Comparison of ENCODE assay signal across 8 cellular contexts in the genomic region with DNA sequence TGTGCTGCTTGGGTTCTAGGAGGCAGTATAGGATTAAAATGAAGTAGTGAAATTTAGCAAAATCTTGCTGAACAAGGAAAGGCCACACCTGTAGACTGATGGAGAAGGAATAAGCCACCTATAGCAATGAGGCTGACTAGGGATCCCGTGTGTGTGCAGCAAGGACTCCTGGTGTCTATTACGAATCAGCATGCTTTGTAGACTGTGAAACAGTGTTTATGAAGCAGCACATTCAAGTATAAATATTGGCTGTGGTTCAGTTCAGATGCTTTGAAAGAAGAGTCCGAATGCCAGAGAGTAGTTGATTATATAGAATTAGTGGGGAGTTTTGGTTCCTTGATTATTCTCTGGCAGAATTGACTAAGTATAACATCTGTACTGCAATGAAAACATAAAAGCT. TPM values are rescaled to one million over a fixed set of nuclear protein-coding genes. Genes with fewer than 3 reads are reported as not detected.
A peak's percentile ranks its signal among the peaks of the same experiment; 100 is the strongest.
DNase-seq lines count a peak whose midpoint lies in the region; ATAC-seq and TF ChIP-seq lines count a peak whose summit lies in the region.

No MANE protein-coding gene starts in this region.

- peak overlapping the region; percentile 84 to 86; a peak in 4 of 5 replicates for H3K4me3 Mint-ChIP-seq in H9
- peak overlapping the region; percentile 91 for H3K4me3 Mint-ChIP-seq in activated T-helper 1 cell treated with anti-CD3 and anti-CD28 coated beads, Interleukin-12 subunit alpha, Interleukin-12 subunit beta, Interleukin-2, Interleukin-4 antibody, amounts not matched to agents 30 ng/mL and 10 ng/mL and 1 ng/mL, durations not matched to agents 14 hours and 24 hours and 36 hours

- H3K27ac ChIP-seq in H9 (ENCODE audit: insufficient read length, low read depth, low read length) (no peak overlapping the region), foreskin keratinocyte (peak overlapping the region; percentile 97)

- intact Hi-C loops in activated T-helper 1 cell treated with anti-CD3 and anti-CD28 coated beads, Interleukin-12 subunit alpha, Interleukin-12 subunit beta, Interleukin-2, Interleukin-4 antibody, amounts not matched to agents 30 ng/mL and 10 ng/mL and 1 ng/mL, durations not matched to agents 14 hours and 24 hours and 36 hours (cut with micrococcal nuclease): loop anchor here (1.0 to 5.0 kb wide), 3 partner anchors 42 to 233 kb away; a partner anchor contains a TSS

- H3K79me1 ChIP-seq in H9 (ENCODE audit: insufficient read depth, low read depth, low read length, poor library complexity, severe bottlenecking): no peaks in the 10 kb centered on the region

- H3K79me2 ChIP-seq in H9 (ENCODE audit: insufficient read depth, low read length): no peaks in the 10 kb centered on the region

- H2BK5ac ChIP-seq in H9 (ENCODE audit: insufficient read length, low read length): no peak overlapping the region

- DNase-seq in H9 (no peak), foreskin keratinocyte (no peak), skeletal muscle cell (ENCODE audit: low read depth) (no peak), G401 (ENCODE audit: low spot score) (no peak), KBM-7 (no peak), OCI-M1 (lab: John Stamatoyannopoulos, UW) (no peak)
- DNase-seq in activated T-helper 1 cell treated with anti-CD3 and anti-CD28 coated beads, Interleukin-12 subunit alpha, Interleukin-12 subunit beta, Interleukin-2, Interleukin-4 antibody, amounts not matched to agents 30 ng/mL and 10 ng/mL and 1 ng/mL, durations not matched to agents 14 hours and 24 hours and 36 hours (ENCODE audit: low spot score): no peak

- no peak overlapping the region for H2BK120ac ChIP-seq in H9 (ENCODE audit: low read depth, low read length, poor library complexity, severe bottlenecking)

- H3K36me3 Mint-ChIP-seq in H9 (ENCODE audit: insufficient read depth in 1 of 3, low read depth in 3 of 3): no peaks in the 10 kb centered on the region
- peaks cover 12% of the 10 kb centered on the region for H3K36me3 Mint-ChIP-seq in activated T-helper 1 cell treated with anti-CD3 and anti-CD28 coated beads, Interleukin-12 subunit alpha, Interleukin-12 subunit beta, Interleukin-2, Interleukin-4 antibody, amounts not matched to agents 30 ng/mL and 10 ng/mL and 1 ng/mL, durations not matched to agents 14 hours and 24 hours and 36 hours (ENCODE audit: low read depth)

- no peak overlapping the region for H2AK5ac ChIP-seq in H9 (ENCODE audit: insufficient read length, low read length)

- peaks cover 3% of the 10 kb centered on the region; the same call in 1 of the 2 replicates for H3K4me1 ChIP-seq in H9 (ENCODE audit: insufficient read depth, low read length)
- peaks cover 63% of the 10 kb centered on the region for H3K4me1 ChIP-seq in foreskin keratinocyte

- peaks cover 11% of the 10 kb centered on the region for H3K27me3 Mint-ChIP-seq in H9 (ENCODE audit: low read depth)
- no peaks in the 10 kb centered on the region for H3K27me3 Mint-ChIP-seq in activated T-helper 1 cell treated with anti-CD3 and anti-CD28 coated beads, Interleukin-12 subunit alpha, Interleukin-12 subunit beta, Interleukin-2, Interleukin-4 antibody, amounts not matched to agents 30 ng/mL and 10 ng/mL and 1 ng/mL, durations not matched to agents 14 hours and 24 hours and 36 hours (ENCODE audit: insufficient read depth)

- H3K56ac ChIP-seq in H9 (ENCODE audit: insufficient read length, low read depth, low read length): no peak overlapping the region

- H4K20me1 ChIP-seq in H9 (ENCODE audit: control insufficient read depth, insufficient read depth, insufficient read length): no peaks in the 10 kb centered on the region

- no peak overlapping the region for H4K8ac ChIP-seq in H9 (replicated peaks; ENCODE audit: insufficient read length, low read depth, low read length)

- H4K5ac ChIP-seq in H9 (ENCODE audit: insufficient read length, low read depth, low read length): no peak overlapping the region

- no peak overlapping the region for H3K23ac ChIP-seq in H9 (ENCODE audit: insufficient read length, low read depth, low read length)

- no peak overlapping the region for H4K91ac ChIP-seq in H9 (ENCODE audit: insufficient read length, low read depth, low read length)

- H3K18ac ChIP-seq in H9 (ENCODE audit: insufficient read length, low read depth, low read length): no peak overlapping the region

- peak overlapping the region; percentile 53 for H2BK12ac ChIP-seq in H9 (ENCODE audit: insufficient read length, low read depth, low read length)

- peak overlapping the region; percentile 64 for H3K4me3 ChIP-seq in skeletal muscle cell (ENCODE audit: low read depth, low read length)

- H3K9me3 ChIP-seq in H9 (ENCODE audit: control insufficient read depth, low read depth, low read length): no peaks in the 10 kb centered on the region

- ATAC-seq in foreskin keratinocyte: no peak
- no peak for ATAC-seq in GM21825 (IDR thresholded peaks at IDR 0.05; ENCODE audit: unreplicated experiment)

- TF ChIP-seq CTCF in H9 (conservative IDR thresholded peaks at IDR 0.05) (no peak), foreskin keratinocyte (conservative IDR thresholded peaks at IDR 0.05) (no peak)

- H3K14ac ChIP-seq in H9 (ENCODE audit: insufficient read depth, low read length): no peak overlapping the region

- H3K27ac Mint-ChIP-seq in H9: no peak overlapping the region
- H3K27ac Mint-ChIP-seq in activated T-helper 1 cell treated with anti-CD3 and anti-CD28 coated beads, Interleukin-12 subunit alpha, Interleukin-12 subunit beta, Interleukin-2, Interleukin-4 antibody, amounts not matched to agents 30 ng/mL and 10 ng/mL and 1 ng/mL, durations not matched to agents 14 hours and 24 hours and 36 hours: peak overlapping the region; percentile 5

- H3K4me1 Mint-ChIP-seq in H9: peaks cover 18 to 23% of the 10 kb centered on the region in 2 experiments
- peaks cover 31% of the 10 kb centered on the region for H3K4me1 Mint-ChIP-seq in activated T-helper 1 cell treated with anti-CD3 and anti-CD28 coated beads, Interleukin-12 subunit alpha, Interleukin-12 subunit beta, Interleukin-2, Interleukin-4 antibody, amounts not matched to agents 30 ng/mL and 10 ng/mL and 1 ng/mL, durations not matched to agents 14 hours and 24 hours and 36 hours (ENCODE audit: low read depth)

- no peak overlapping the region for H3K4ac ChIP-seq in H9 (ENCODE audit: low read depth, low read length)

- H2BK20ac ChIP-seq in H9 (ENCODE audit: low read depth, low read length, poor library complexity, severe bottlenecking): no peak overlapping the region

- H3T11ph ChIP-seq in H9 (ENCODE audit: low read length): no peak overlapping the region

- H3K9ac ChIP-seq in H9 (ENCODE audit: extremely low read depth, insufficient read length, low read length): no peak overlapping the region

- no peak overlapping the region for H2BK15ac ChIP-seq in H9 (ENCODE audit: low read depth, low read length)

- in situ Hi-C loops in G401 (cut with HindIII; ENCODE audit: low sequenced_read_pairs): no loop called here
- in situ Hi-C loops in KBM-7 (cut with MboI; ENCODE audit: low pct_unique_long_range_greater_than_20kb, low sequenced_read_pairs): no loop called here

- H3K23me2 ChIP-seq in H9 (ENCODE audit: insufficient read length, low read depth, low read length, poor library complexity, severe bottlenecking): peaks cover 7% of the 10 kb centered on the region

- no CpG with 5 or more reads among the region's 3 CpGs for WGBS in H9 (ENCODE audit: extremely low coverage, insufficient read length, low lambda C conversion rate)

- H3K9me3 Mint-ChIP-seq in H9: no peaks in the 10 kb centered on the region
- no peaks in the 10 kb centered on the region for H3K9me3 Mint-ChIP-seq in activated T-helper 1 cell treated with anti-CD3 and anti-CD28 coated beads, Interleukin-12 subunit alpha, Interleukin-12 subunit beta, Interleukin-2, Interleukin-4 antibody, amounts not matched to agents 30 ng/mL and 10 ng/mL and 1 ng/mL, durations not matched to agents 14 hours and 24 hours and 36 hours

- H3K4me2 ChIP-seq in H9 (ENCODE audit: insufficient read depth, insufficient read length, low read length): peak overlapping the region; percentile 85

- H3K27me3 ChIP-seq in H9 (ENCODE audit: insufficient read depth, low read length): no peaks in the 10 kb centered on the region
- H3K27me3 ChIP-seq in foreskin keratinocyte: no peaks in the 10 kb centered on the region

- H2AFZ ChIP-seq in H9 (ENCODE audit: low read length): no peak overlapping the region

RNA-seq across cellular contexts. Expression of a gene that starts 41.8 kb away (rescaled TPM):
- total RNA-seq in H9 (2021): 50.3 and 52.3 TPM in 2 replicates
- total RNA-seq in activated T-helper 1 cell treated with anti-CD3 and anti-CD28 coated beads, Interleukin-12 subunit alpha, Interleukin-12 subunit beta, Interleukin-2, Interleukin-4 antibody, amounts not matched to agents 30 ng/mL and 10 ng/mL and 1 ng/mL, durations not matched to agents 14 hours and 24 hours and 36 hours: 104 and 112 TPM in 2 replicates
- total RNA-seq in foreskin keratinocyte: 219 and 253 TPM in 2 replicates
- 71.4 and 87.8 TPM in 2 replicates for polyA plus RNA-seq in foreskin keratinocyte
- 52.0 and 59.1 TPM in 2 replicates for total RNA-seq in G401 (2014; rRNA removed; shearing (Covaris generic))
